ENCODE assay signal across 21 cellular contexts in the genomic region with DNA sequence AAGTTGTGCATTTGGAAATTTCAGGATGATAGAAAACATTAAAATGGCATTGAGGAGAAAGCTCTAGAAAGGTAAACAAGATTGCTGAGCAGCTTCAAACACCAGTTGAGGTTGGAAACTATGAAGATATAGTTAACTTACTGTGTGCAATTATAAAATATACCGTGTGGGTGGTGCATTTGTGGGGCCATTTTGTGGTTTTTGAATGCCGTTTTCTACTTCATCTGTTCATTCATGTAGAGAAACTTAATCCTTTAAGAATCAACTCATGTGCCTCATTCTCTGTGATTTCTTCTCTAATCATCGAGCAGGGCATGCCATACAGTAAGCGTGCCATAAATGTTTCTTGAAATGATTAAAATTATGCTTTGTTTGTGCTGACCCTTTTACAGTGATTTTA.
"Had no signal": no experiment of that assay in that cellular context is flagged by ENCODE, and none has a peak within 500 bp of the region (broad histone marks: within the 10 kb centered on the region; RNA-seq: fewer than 3 reads in every experiment).

No MANE protein-coding gene starts in this region.

- H3K9me3 Mint-ChIP-seq: stimulated activated naive CD8-positive, alpha-beta T cell treated with anti-CD3 and anti-CD28 coated beads, Interleukin-15, Interleukin-2, amounts not matched to agents 100 ng/mL and 50 ng/mL, for 24 hours; WTC11 had no signal

- H3K9me3 ChIP-seq: ascending aorta, esophagus muscularis mucosa, gastroesophageal sphincter, heart left ventricle, prostate gland, right atrium auricular region, spleen, tibial artery had no signal

- H3K27me3 ChIP-seq: ascending aorta, esophagus muscularis mucosa, gastroesophageal sphincter, heart left ventricle, right atrium auricular region, spleen, tibial artery had no signal

- H3K36me3 ChIP-seq: ascending aorta, esophagus muscularis mucosa, gastroesophageal sphincter, heart left ventricle, prostate gland, right atrium auricular region, spleen, tibial artery had no signal

- H3K27me3 Mint-ChIP-seq: natural killer cell treated with Interleukin-12 subunit alpha and Interleukin-12 subunit beta and Interleukin-15 and Interleukin-18, amount 100 ng/mL, for 72 hours had no signal

- H3K4me1 ChIP-seq: ascending aorta, esophagus muscularis mucosa, gastroesophageal sphincter, heart left ventricle, prostate gland, right atrium auricular region, spleen, tibial artery had no signal

- H3K36me3 Mint-ChIP-seq: activated naive CD4-positive, alpha-beta T cell treated with anti-CD3 and anti-CD28 coated beads, Interleukin-2, amount 50 U/mL, for 72 hours; WTC11 had no signal

- H3K4me3 Mint-ChIP-seq: natural killer cell treated with Interleukin-12 subunit alpha and Interleukin-12 subunit beta and Interleukin-15 and Interleukin-18, amount 100 ng/mL, for 72 hours; stimulated activated naive CD8-positive, alpha-beta T cell treated with anti-CD3 and anti-CD28 coated beads, Interleukin-15, Interleukin-2, amounts not matched to agents 100 ng/mL and 50 ng/mL, for 24 hours; WTC11 had no signal

- H3K27ac Mint-ChIP-seq: activated naive CD4-positive, alpha-beta T cell treated with anti-CD3 and anti-CD28 coated beads, Interleukin-2, amount 50 U/mL, for 72 hours; natural killer cell treated with Interleukin-12 subunit alpha and Interleukin-12 subunit beta and Interleukin-15 and Interleukin-18, amount 100 ng/mL, for 72 hours; stimulated activated naive CD8-positive, alpha-beta T cell treated with anti-CD3 and anti-CD28 coated beads, Interleukin-15, Interleukin-2, amounts not matched to agents 100 ng/mL and 50 ng/mL, for 24 hours; WTC11 had no signal

- H3K27ac ChIP-seq: ascending aorta, coronary artery, esophagus muscularis mucosa, gastroesophageal sphincter, heart left ventricle, prostate gland, right atrium auricular region, spleen, tibial artery had no signal

- ATAC-seq: gastroesophageal sphincter; heart left ventricle; left cardiac atrium; natural killer cell treated with Interleukin-12 subunit alpha and Interleukin-12 subunit beta and Interleukin-15 and Interleukin-18, amount 100 ng/mL, for 72 hours; WTC11 had no signal

- DNase-seq: activated T-cell treated with anti-CD3 and anti-CD28 coated beads, Interleukin-2, amount 50 U/mL, for 1 hour; cerebellar nuclear complex; heart left ventricle; islet precursor cell; left cardiac atrium; midbrain; spleen; stimulated activated CD4-positive, alpha-beta T cell treated with anti-CD3 and anti-CD28 coated beads, Interleukin-4, amount 100 ng/mL, for 24 hours; T-helper 9 cell; tibial artery had no signal

- H3K4me3 ChIP-seq: ascending aorta, coronary artery, esophagus muscularis mucosa, gastroesophageal sphincter, heart left ventricle, prostate gland, right atrium auricular region, spleen, tibial artery had no signal

- FAIRE-seq: bronchial epithelial cell had no signal
